In genomic region chr17:7415784-7416183, GRCh38 we compare ENCODE assay signal across 34 cellular contexts. TPM values are rescaled to one million over a fixed set of nuclear protein-coding genes. Genes with fewer than 3 reads are reported as not detected.
"Had no signal": no experiment of that assay in that cellular context is flagged by ENCODE, and none has a peak within 500 bp of the region (broad histone marks: within the 10 kb centered on the region; RNA-seq: fewer than 3 reads in every experiment).

No MANE protein-coding gene starts in this region.

- H3K4me3 Mint-ChIP-seq: memory B cell; natural killer cell; stimulated activated effector memory CD8-positive, alpha-beta T cell treated with anti-CD3 and anti-CD28 coated beads, Interleukin-12 subunit alpha, Interleukin-12 subunit beta, amount 100 ng/mL, for 72 hours had no signal

- H3K36me3 Mint-ChIP-seq: memory B cell; natural killer cell; stimulated activated effector memory CD8-positive, alpha-beta T cell treated with anti-CD3 and anti-CD28 coated beads, Interleukin-12 subunit alpha, Interleukin-12 subunit beta, amount 100 ng/mL, for 72 hours had no signal

- H3K9me3 ChIP-seq: esophagus muscularis mucosa, gastroesophageal sphincter, heart left ventricle, neutrophil, pancreas, sigmoid colon, stomach, thyroid gland, vagina had no signal

- H3K27ac Mint-ChIP-seq: memory B cell, natural killer cell, progenitor cell of endocrine pancreas had no signal

- DNase-seq: dermis blood vessel endothelial cell; effector memory CD4-positive, alpha-beta T cell; foreskin keratinocyte; kidney; natural killer cell; pancreas; sigmoid colon; stimulated activated CD4-positive, alpha-beta T cell treated with anti-CD3 and anti-CD28 coated beads, Interleukin-2, amount 100 ng/mL, for 24 hours; stimulated activated CD4-positive, alpha-beta T cell treated with anti-CD3 and anti-CD28 coated beads, Interleukin-4, amount 100 ng/mL, for 24 hours; stimulated activated naive CD4-positive, alpha-beta T cell treated with Interleukin-2 at 50 U/mL for 16 hours; stomach; thyroid gland had no signal

- H3K4me1 ChIP-seq: esophagus muscularis mucosa, foreskin keratinocyte, gastroesophageal sphincter, heart left ventricle, pancreas, sigmoid colon, stomach, thyroid gland had no signal

- H3K36me3 ChIP-seq: neutrophil, pancreas, thyroid gland had no signal

- H3K9me3 Mint-ChIP-seq: memory B cell; natural killer cell; stimulated activated effector memory CD8-positive, alpha-beta T cell treated with anti-CD3 and anti-CD28 coated beads, Interleukin-12 subunit alpha, Interleukin-12 subunit beta, amount 100 ng/mL, for 72 hours had no signal

- H3K4me3 ChIP-seq: coronary artery, esophagus muscularis mucosa, gastroesophageal sphincter, heart left ventricle, hepatocyte, lung, pancreas, sigmoid colon, stomach, thyroid gland, vagina had no signal

- H3K27me3 ChIP-seq: esophagus muscularis mucosa, foreskin keratinocyte, heart left ventricle, hepatocyte, pancreas, sigmoid colon, thyroid gland, vagina had no signal

- H3K27ac ChIP-seq: coronary artery, esophagus muscularis mucosa, foreskin keratinocyte, gastroesophageal sphincter, heart left ventricle, hepatocyte, neutrophil, pancreas, sigmoid colon, stomach, thyroid gland, vagina had no signal

- H3K27me3 Mint-ChIP-seq: progenitor cell of endocrine pancreas had no signal

- H3K4me1 Mint-ChIP-seq: natural killer cell had no signal

RNA-seq across cellular contexts. Expression of gene SPEM1, which starts 4.3 kb away (rescaled TPM):
- total RNA-seq: dermis blood vessel endothelial cell, endothelial cell of umbilical vein, epithelial cell of proximal tubule, esophagus muscularis mucosa, fibroblast of lung, foreskin keratinocyte, gastroesophageal sphincter, heart left ventricle, hepatocyte, kidney, left lobe of liver, liver, lung, mononuclear cell, natural killer cell, omental fat pad, pancreas, progenitor cell of endocrine pancreas, sigmoid colon, skeletal muscle tissue, stomach, subcutaneous adipose tissue, temporal lobe, thyroid gland, ureter, vagina had no signal

RNA-seq across cellular contexts. Expression of gene SPEM2, which starts 9.6 kb away (rescaled TPM):
- total RNA-seq: dermis blood vessel endothelial cell, endothelial cell of umbilical vein, epithelial cell of proximal tubule, esophagus muscularis mucosa, fibroblast of lung, foreskin keratinocyte, gastroesophageal sphincter, heart left ventricle, hepatocyte, kidney, left lobe of liver, liver, lung, mononuclear cell, natural killer cell, omental fat pad, pancreas, progenitor cell of endocrine pancreas, sigmoid colon, skeletal muscle tissue, stomach, subcutaneous adipose tissue, temporal lobe, ureter, vagina had no signal

RNA-seq across cellular contexts. Expression of gene SPEM3, which starts 12.9 kb away (rescaled TPM):
- total RNA-seq: dermis blood vessel endothelial cell, endothelial cell of umbilical vein, epithelial cell of proximal tubule, esophagus muscularis mucosa, fibroblast of lung, foreskin keratinocyte, heart left ventricle, hepatocyte, kidney, left lobe of liver, liver, lung, natural killer cell, omental fat pad, pancreas, progenitor cell of endocrine pancreas, sigmoid colon, skeletal muscle tissue, stomach, subcutaneous adipose tissue, temporal lobe, thyroid gland, ureter, vagina had no signal
